1 cellular context compared by ENCODE assay signal in genomic region chr10:121936295-121936694, GRCh38.
TF ChIP-seq lines count a peak whose summit lies in the region.

No MANE protein-coding gene starts in this region.

TF ChIP-seq in K562, 482 proteins besides CTCF, POLR2A, EP300 and RAD21:
- no peak for TF ChIP-seq PBX2 (CRISPR knock-in tag; IDR thresholded peaks at IDR 0.05; ENCODE audit: low read depth)
- no peak for TF ChIP-seq PBX2 (tag; conservative IDR thresholded peaks at IDR 0.05; ENCODE audit: low read depth)
- no peak for TF ChIP-seq NELFE (IDR thresholded peaks at IDR 0.05; ENCODE audit: insufficient read depth, insufficient read length)
- peak; percentile 67 for TF ChIP-seq ZNF316 (IDR thresholded peaks at IDR 0.05)
- TF ChIP-seq TCFL5 (CRISPR knock-in tag; conservative IDR thresholded peaks at IDR 0.05) = no peak
- no peak for TF ChIP-seq RBBP5 (IDR thresholded peaks at IDR 0.05; ENCODE audit: borderline replicate concordance, insufficient read depth, low read length, poor library complexity, severe bottlenecking)
- TF ChIP-seq ZNF140 (CRISPR knock-in tag; IDR thresholded peaks at IDR 0.05) = no peak
- peak; percentile 54 for TF ChIP-seq C11orf30 (IDR thresholded peaks at IDR 0.05; ENCODE audit: low read depth)
- TF ChIP-seq MAFG (tag; conservative IDR thresholded peaks at IDR 0.05) = no peak; the same call in 1 of the 2 replicates
- TF ChIP-seq THAP12 (CRISPR knock-in tag; IDR thresholded peaks at IDR 0.05) = no peak
